In the genomic region with DNA sequence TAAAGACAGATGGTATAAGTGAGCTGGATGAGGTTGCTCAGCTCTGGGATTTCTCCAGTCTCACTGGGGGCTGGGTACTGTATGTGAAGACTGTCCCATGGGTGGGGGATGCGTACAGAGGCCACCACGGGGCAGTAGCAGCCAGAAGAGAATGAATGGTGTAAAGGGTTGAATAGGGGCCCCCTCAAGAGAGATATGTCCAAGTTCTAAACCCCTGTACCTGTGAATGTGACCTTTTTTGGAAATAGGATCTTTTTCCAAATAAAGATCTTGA, we compare ENCODE assay signal across 17 cellular contexts. TPM values are rescaled to one million over a fixed set of nuclear protein-coding genes. Genes with fewer than 3 reads are reported as not detected.
A peak's percentile ranks its signal among the peaks of the same experiment; 100 is the strongest.
DNase-seq lines count a peak whose midpoint lies in the region; ATAC-seq and TF ChIP-seq lines count a peak whose summit lies in the region.
"Had no signal": no experiment of that assay in that cellular context is flagged by ENCODE, and none has a peak within 500 bp of the region (broad histone marks: within the 10 kb centered on the region; RNA-seq: fewer than 3 reads in every experiment).

No MANE protein-coding gene starts in this region.

- ATAC-seq in activated T-helper 17 cell treated with anti-CD3 and anti-CD28 coated beads, Interleukin-2, amount 50 U/mL, for 72 hours (replicated peaks), result no peak

- DNase-seq in activated effector memory CD4-positive, alpha-beta T cell treated with anti-CD3 and anti-CD28 coated beads, Interleukin-2, amount 50 U/mL, for 16 hours, result peak; percentile 34
- no peak for DNase-seq in activated effector memory CD4-positive, alpha-beta T cell treated with Interleukin-2 at 50 U/mL for 16 hours
- peak; percentile 42 for DNase-seq in NCI-H524 treated with DMSO at 0.1 percent for 48 hours (lab: John Stamatoyannopoulos, UW)
- no peak for DNase-seq in endothelial cell (ENCODE audit: low spot score)
- no peak for DNase-seq in stimulated activated CD4-positive, alpha-beta T cell treated with anti-CD3 and anti-CD28 coated beads, Interleukin-1b, Interleukin-23, amount 100 ng/mL, for 48 hours
- no peak for DNase-seq in occipital lobe (lab: John Stamatoyannopoulos, UW)
- no peak for DNase-seq in activated CD4-positive, alpha-beta T cell treated with anti-CD3 and anti-CD28 coated beads for 48 hours
- DNase-seq: 8988T; CD4-positive, alpha-beta memory T cell; MM.1S; NCI-H1092; NCI-H1436 treated with DMSO at 0.1 percent for 48 hours; NCI-H2029 treated with DMSO at 0.1 percent for 48 hours; NK-92 treated with Interleukin-12 subunit alpha and Interleukin-12 subunit beta, amount 100 ng/mL, for 24 hours; SIG-M5; SK-N-SH had no signal

- peaks cover 3% of the 10 kb centered on the region for H3K36me3 Mint-ChIP-seq in endothelial cell (ENCODE audit: low read depth, unreplicated experiment)
- H3K36me3 Mint-ChIP-seq in activated T-helper 17 cell treated with anti-CD3 and anti-CD28 coated beads, Interleukin-2, amount 50 U/mL, for 72 hours (ENCODE audit: low read depth), result no peaks in the 10 kb centered on the region
- H3K36me3 Mint-ChIP-seq: CD4-positive, alpha-beta memory T cell had no signal

- peak overlapping the region; percentile 14 for H3K4me3 Mint-ChIP-seq in endothelial cell (ENCODE audit: unreplicated experiment)
- H3K4me3 Mint-ChIP-seq in activated T-helper 17 cell treated with anti-CD3 and anti-CD28 coated beads, Interleukin-2, amount 50 U/mL, for 72 hours, result no peak overlapping the region
- H3K4me3 Mint-ChIP-seq: CD4-positive, alpha-beta memory T cell had no signal

- H3K27ac Mint-ChIP-seq in endothelial cell (ENCODE audit: unreplicated experiment), result no peak overlapping the region
- H3K27ac Mint-ChIP-seq in activated T-helper 17 cell treated with anti-CD3 and anti-CD28 coated beads, Interleukin-2, amount 50 U/mL, for 72 hours, result no peak overlapping the region
- H3K27ac Mint-ChIP-seq: CD4-positive, alpha-beta memory T cell had no signal

- no peak for TF ChIP-seq CTCF in endothelial cell (IDR thresholded peaks at IDR 0.05; ENCODE audit: unreplicated experiment)

- H3K4me1 Mint-ChIP-seq in endothelial cell (ENCODE audit: unreplicated experiment), result no peaks in the 10 kb centered on the region
- H3K4me1 Mint-ChIP-seq in activated T-helper 17 cell treated with anti-CD3 and anti-CD28 coated beads, Interleukin-2, amount 50 U/mL, for 72 hours, result no peaks in the 10 kb centered on the region
- H3K4me1 Mint-ChIP-seq: CD4-positive, alpha-beta memory T cell had no signal

- H3K9me3 Mint-ChIP-seq in endothelial cell (ENCODE audit: unreplicated experiment), result peaks cover 3% of the 10 kb centered on the region
- H3K9me3 Mint-ChIP-seq in activated T-helper 17 cell treated with anti-CD3 and anti-CD28 coated beads, Interleukin-2, amount 50 U/mL, for 72 hours, result no peaks in the 10 kb centered on the region

- peaks cover 3% of the 10 kb centered on the region for H3K27me3 Mint-ChIP-seq in endothelial cell (ENCODE audit: unreplicated experiment)
- peaks cover 6% of the 10 kb centered on the region for H3K27me3 Mint-ChIP-seq in activated T-helper 17 cell treated with anti-CD3 and anti-CD28 coated beads, Interleukin-2, amount 50 U/mL, for 72 hours

RNA-seq across cellular contexts. Expression of gene BCDIN3D, which starts 21.8 kb away (rescaled TPM):
- total RNA-seq in endothelial cell (ENCODE audit: unreplicated experiment) (2.6 TPM), occipital lobe (7.2 TPM)
- 1 to 10 TPM; 3.4 to 5.1 TPM for total RNA-seq in activated T-helper 17 cell treated with anti-CD3 and anti-CD28 coated beads, Interleukin-2, amount 50 U/mL, for 72 hours

RNA-seq across cellular contexts. Expression of gene NCKAP5L, which starts 36.5 kb away (rescaled TPM):
- total RNA-seq in endothelial cell (ENCODE audit: unreplicated experiment) (70.9 TPM), occipital lobe (10.3 TPM)
- total RNA-seq in activated T-helper 17 cell treated with anti-CD3 and anti-CD28 coated beads, Interleukin-2, amount 50 U/mL, for 72 hours, result 1 to 10 TPM; 1.2 to 2.4 TPM

RNA-seq across cellular contexts. Expression of gene FAIM2, which starts 38.9 kb away (rescaled TPM):
- total RNA-seq in endothelial cell (ENCODE audit: unreplicated experiment), result not detected
- 22.3 TPM for total RNA-seq in occipital lobe
- 1 to 10 TPM in 1 of 2 donors, under 1 TPM in 1; 0.73 to 1.6 TPM for total RNA-seq in activated T-helper 17 cell treated with anti-CD3 and anti-CD28 coated beads, Interleukin-2, amount 50 U/mL, for 72 hours

Comparison
In these comparisons a context has a peak if more than half of its experiments do, and no peak if none do; other contexts are left out.
1. DNase-seq: peak in activated effector memory CD4-positive, alpha-beta T cell treated with anti-CD3 and anti-CD28 coated beads, Interleukin-2, amount 50 U/mL, for 16 hours (single experiment) and NCI-H524 treated with DMSO at 0.1 percent for 48 hours (single experiment); none in activated effector memory CD4-positive, alpha-beta T cell treated with Interleukin-2 at 50 U/mL for 16 hours (single experiment), endothelial cell (single experiment), stimulated activated CD4-positive, alpha-beta T cell treated with anti-CD3 and anti-CD28 coated beads, Interleukin-1b, Interleukin-23, amount 100 ng/mL, for 48 hours (single experiment), occipital lobe (single experiment) and activated CD4-positive, alpha-beta T cell treated with anti-CD3 and anti-CD28 coated beads for 48 hours (single experiment).